ENCODE assay signal across 9 cellular contexts in the genomic region with DNA sequence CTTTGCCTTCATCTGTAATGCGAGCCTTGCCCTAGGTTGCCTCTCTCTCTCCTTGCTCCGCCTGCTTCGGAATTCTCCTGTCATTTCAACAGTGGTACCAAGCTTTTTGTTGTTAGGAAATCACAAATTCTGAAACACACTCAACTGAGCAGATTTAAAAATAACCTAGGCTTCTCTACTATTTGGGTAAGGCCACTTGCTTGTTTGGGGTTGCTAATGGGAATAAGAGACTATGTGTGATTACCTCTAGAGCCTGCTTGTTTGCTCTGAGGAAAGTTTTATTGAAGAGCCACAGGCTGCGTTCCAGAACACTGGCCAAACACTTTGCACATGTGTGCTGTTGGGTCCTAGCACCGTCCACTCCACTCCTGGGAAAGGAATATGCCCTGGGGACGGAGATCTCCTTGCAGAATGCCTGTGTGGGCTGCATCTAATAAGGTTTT.
DNase-seq lines count a peak whose midpoint lies in the region; ATAC-seq and TF ChIP-seq lines count a peak whose summit lies in the region.
"Had no signal": no experiment of that assay in that cellular context is flagged by ENCODE, and none has a peak within 500 bp of the region (broad histone marks: within the 10 kb centered on the region; RNA-seq: fewer than 3 reads in every experiment).

No MANE protein-coding gene starts in this region.

- no peak overlapping the region for H3K9ac ChIP-seq in IMR-90 (ENCODE audit: low read depth, low read length)
- H3K9ac ChIP-seq in mucosa of stomach (ENCODE audit: low read length), result peak overlapping the region; percentile 48

- H3K56ac ChIP-seq in IMR-90 (ENCODE audit: extremely low read depth, insufficient read depth, low read length), result no peak overlapping the region

- H3K9me3 ChIP-seq in IMR-90 (ENCODE audit: control insufficient read depth, insufficient read depth, low read length), result no peaks in the 10 kb centered on the region
- no peaks in the 10 kb centered on the region for H3K9me3 ChIP-seq in effector memory CD4-positive, alpha-beta T cell (ENCODE audit: control insufficient read depth, low read length)
- no peaks in the 10 kb centered on the region for H3K9me3 ChIP-seq in mucosa of stomach (ENCODE audit: control insufficient read depth, low read length)

- no peaks in the 10 kb centered on the region for H4K20me1 ChIP-seq in IMR-90 (ENCODE audit: insufficient read depth, low read length)

- CTCF ChIA-PET in IMR-90 (lab: Yijun Ruan, JAX), result no interaction called here

- 100% methylated on average over 1 of the region's 6 CpGs; no CpG with 5 or more reads in 1 of the 2 experiments for WGBS in IMR-90 (ENCODE audit: extremely low coverage in 2 of 2, insufficient read length in 1 of 2), 2 experiments

- H3K14ac ChIP-seq in IMR-90 (replicated peaks; ENCODE audit: low read depth, low read length), result peak overlapping the region; percentile 59

- no peak for TF ChIP-seq RAD21 in IMR-90 (IDR thresholded peaks at IDR 0.05; ENCODE audit: low read length)

- H4K5ac ChIP-seq in IMR-90 (ENCODE audit: low read depth, low read length), result peak overlapping the region; percentile 11; the same call in 1 of the 2 replicates

- H3K23ac ChIP-seq in IMR-90 (ENCODE audit: low read depth, low read length), result peak overlapping the region; percentile 58

- H3K4me1 ChIP-seq in IMR-90 (ENCODE audit: control insufficient read depth, insufficient read depth, low read length), result peaks cover 16% of the 10 kb centered on the region
- H3K4me1 ChIP-seq in effector memory CD4-positive, alpha-beta T cell (ENCODE audit: control insufficient read depth, insufficient read depth, low read length, poor library complexity, severe bottlenecking), result peaks cover 7% of the 10 kb centered on the region
- H3K4me1 ChIP-seq in mucosa of stomach (ENCODE audit: control insufficient read depth, insufficient read depth, low read length), result peaks cover 33% of the 10 kb centered on the region

- intact Hi-C loops in IMR-90 (cut with micrococcal nuclease), result loop anchor here (2.0 to 5.0 kb wide), 3 partner anchors 43 to 389 kb away; no protein-coding TSS in a partner anchor

- peak overlapping the region; percentile 18 for H2AK9ac ChIP-seq in IMR-90 (replicated peaks; ENCODE audit: low read depth, low read length, poor library complexity)

- ATAC-seq in IMR-90 (ENCODE audit: low read depth), result no peak
- ATAC-seq in HG03108 (IDR thresholded peaks at IDR 0.05; ENCODE audit: unreplicated experiment), result no peak

- peak overlapping the region; percentile 95 for H3K4ac ChIP-seq in IMR-90 (ENCODE audit: low read depth, low read length)

- peak overlapping the region; percentile 11 for H2AFZ ChIP-seq in IMR-90 (replicated peaks; ENCODE audit: low read length, poor library complexity)

- peak overlapping the region; percentile 44; the same call in 1 of the 2 replicates for H3K18ac ChIP-seq in IMR-90 (ENCODE audit: low read depth, low read length)

- H2AK5ac ChIP-seq in IMR-90 (ENCODE audit: low read depth, low read length), result peak overlapping the region; percentile 89

- peak overlapping the region; percentile 95 for H4K91ac ChIP-seq in IMR-90 (ENCODE audit: insufficient read depth, low read depth, low read length)

- H3K4me3 ChIP-seq in IMR-90 (ENCODE audit: insufficient read depth, low read depth, low read length), result no peak overlapping the region
- H3K4me3 ChIP-seq in effector memory CD4-positive, alpha-beta T cell (ENCODE audit: insufficient read depth, low read depth, low read length, poor library complexity, severe bottlenecking), result no peak overlapping the region
- no peak overlapping the region for H3K4me3 ChIP-seq in mucosa of stomach (ENCODE audit: low read length)

- peaks cover 5 to 22% of the 10 kb centered on the region in 2 experiments for H3K79me1 ChIP-seq in IMR-90 (ENCODE audit: low read depth in 1 of 2, low read length in 2 of 2)

- TF ChIP-seq POLR2A in IMR-90 (IDR thresholded peaks at IDR 0.05; ENCODE audit: low read depth, low read length), result no peak

- peak overlapping the region; percentile 38 to 84; a peak in 3 of 4 replicates for H4K8ac ChIP-seq in IMR-90 (ENCODE audit: low read depth in 2 of 2, low read length in 2 of 2)

- no peaks in the 10 kb centered on the region for H3K27me3 ChIP-seq in IMR-90 (ENCODE audit: control insufficient read depth, insufficient read depth, low read length)
- no peaks in the 10 kb centered on the region for H3K27me3 ChIP-seq in effector memory CD4-positive, alpha-beta T cell (replicated peaks; ENCODE audit: control insufficient read depth, insufficient read depth, low read length, poor library complexity, severe bottlenecking)
- H3K27me3 ChIP-seq in mucosa of stomach (ENCODE audit: control insufficient read depth, insufficient read depth, low read length), result no peaks in the 10 kb centered on the region

- H3K9me1 ChIP-seq in IMR-90 (ENCODE audit: insufficient read depth, low read length), result peaks cover 15% of the 10 kb centered on the region

- DNase-seq in A172 (ENCODE audit: low spot score) (peak; percentile 41), IMR-90 (no peak), 8988T (no peak), NCI-H2227 (lab: John Stamatoyannopoulos, UW; ENCODE audit: unreplicated experiment) (no peak), NCI-H1048 (lab: John Stamatoyannopoulos, UW) (no peak)
- DNase-seq in effector memory CD4-positive, alpha-beta T cell, result no peak
- DNase-seq: activated naive CD8-positive, alpha-beta T cell treated with anti-CD3 and anti-CD28 coated beads, Interleukin-2, amount 10 ng/mL, durations not matched to agents 7 days and 5 days had no signal

- H3K36me3 ChIP-seq in IMR-90 (ENCODE audit: control insufficient read depth, insufficient read depth, low read length) (no peaks in the 10 kb centered on the region), mucosa of stomach (ENCODE audit: control insufficient read depth, insufficient read depth, low read length) (no peaks in the 10 kb centered on the region)
- no peaks in the 10 kb centered on the region for H3K36me3 ChIP-seq in effector memory CD4-positive, alpha-beta T cell (ENCODE audit: control insufficient read depth, insufficient read depth, low read length)

- no peak overlapping the region for H2BK5ac ChIP-seq in IMR-90 (ENCODE audit: low read depth, low read length, poor library complexity, severe bottlenecking)

- no peak for TF ChIP-seq CTCF in IMR-90 (conservative IDR thresholded peaks at IDR 0.05; ENCODE audit: low read depth, low read length)

- H3K27ac ChIP-seq in IMR-90 (ENCODE audit: insufficient read depth, low read length), result peak overlapping the region; percentile 42; the same call in 1 of the 2 replicates
- peak overlapping the region; percentile 57 for H3K27ac ChIP-seq in effector memory CD4-positive, alpha-beta T cell (ENCODE audit: insufficient read depth, low read length, poor library complexity, severe bottlenecking)

- dilution Hi-C loops in IMR-90 (cut with HindIII; ENCODE audit: low sequenced_read_pairs, unreplicated experiment), result no loop called here

- H2BK20ac ChIP-seq in IMR-90 (ENCODE audit: low read depth, low read length), result peak overlapping the region; percentile 96

- in situ Hi-C loops in IMR-90 (cut with MboI; ENCODE audit: low sequenced_read_pairs), result no loop called here

- H2BK15ac ChIP-seq in IMR-90 (ENCODE audit: low read depth, low read length), result peak overlapping the region; percentile 95

- POLR2A ChIA-PET in IMR-90 (lab: Charles Lee; ENCODE audit: unreplicated experiment), result interaction anchor here (0.6 kb wide), 1 partner anchor 77 kb away, joined by 9 read pairs; no protein-coding TSS in a partner anchor

- H3K4me2 ChIP-seq in IMR-90 (ENCODE audit: low read depth, low read length), result no peak overlapping the region

- peak overlapping the region; percentile 96 for H2BK120ac ChIP-seq in IMR-90 (ENCODE audit: low read depth, low read length)

- no TSS peak for BruUV-seq in IMR-90 (replicated peaks; lab: Mats Ljungman, UMichigan)

TF ChIP-seq in IMR-90, 13 proteins besides CTCF, POLR2A, EP300 and RAD21:
- TF ChIP-seq NFE2L2 (IDR thresholded peaks at IDR 0.05; ENCODE audit: low read depth, low read length), result no peak
- TF ChIP-seq, protein P1, sequence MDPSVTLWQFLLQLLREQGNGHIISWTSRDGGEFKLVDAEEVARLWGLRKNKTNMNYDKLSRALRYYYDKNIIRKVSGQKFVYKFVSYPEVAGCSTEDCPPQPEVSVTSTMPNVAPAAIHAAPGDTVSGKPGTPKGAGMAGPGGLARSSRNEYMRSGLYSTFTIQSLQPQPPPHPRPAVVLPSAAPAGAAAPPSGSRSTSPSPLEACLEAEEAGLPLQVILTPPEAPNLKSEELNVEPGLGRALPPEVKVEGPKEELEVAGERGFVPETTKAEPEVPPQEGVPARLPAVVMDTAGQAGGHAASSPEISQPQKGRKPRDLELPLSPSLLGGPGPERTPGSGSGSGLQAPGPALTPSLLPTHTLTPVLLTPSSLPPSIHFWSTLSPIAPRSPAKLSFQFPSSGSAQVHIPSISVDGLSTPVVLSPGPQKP (IDR thresholded peaks at IDR 0.05; ENCODE audit: borderline replicate concordance, low read depth, low read length), result no peak
- TF ChIP-seq SMC3 (IDR thresholded peaks at IDR 0.05; ENCODE audit: low read depth, low read length), result no peak
- TF ChIP-seq RCOR1 (IDR thresholded peaks at IDR 0.05; ENCODE audit: insufficient replicate concordance, low read length), result no peak
- no peak for TF ChIP-seq MAFK (IDR thresholded peaks at IDR 0.05; ENCODE audit: low read depth, low read length)
